ENCODE assay signal across 10 cellular contexts in genomic region chr1:169271094-169271493, GRCh38.
DNase-seq lines count a peak whose midpoint lies in the region; ATAC-seq, FAIRE-seq and TF ChIP-seq lines count a peak whose summit lies in the region.
"Had no signal": no experiment of that assay in that cellular context is flagged by ENCODE, and none has a peak within 500 bp of the region (broad histone marks: within the 10 kb centered on the region; RNA-seq: fewer than 3 reads in every experiment).

No MANE protein-coding gene starts in this region.

- in situ Hi-C loops in K562 (cut with MboI): no loop called here

- no peak overlapping the region for H3K4me3 ChIP-seq in K562
- H3K4me3 ChIP-seq in small intestine (ENCODE audit: low read depth in 1 of 2, low read length in 2 of 2): no peak overlapping the region
- H3K4me3 ChIP-seq: ovary had no signal

- peak; percentile 65 to 77 for TF ChIP-seq RAD21 in K562 (CRISPR knock-in tag; conservative IDR thresholded peaks at IDR 0.05 in 1 of 2, IDR thresholded peaks at IDR 0.05 in 1 of 2)

- H3K36me3 ChIP-seq in K562 (ENCODE audit: control insufficient read depth, insufficient read depth, low read length) (no peaks in the 10 kb centered on the region), small intestine (ENCODE audit: control insufficient read depth in 2 of 2, insufficient read depth in 2 of 2, low read length in 2 of 2) (no peaks in the 10 kb centered on the region)
- H3K36me3 ChIP-seq: ovary had no signal

- ATAC-seq in HG03354 (IDR thresholded peaks at IDR 0.05; ENCODE audit: poor library complexity, severe bottlenecking, unreplicated experiment) (peak; percentile 81), K562 (peak; percentile 81), HG02610 (IDR thresholded peaks at IDR 0.05; ENCODE audit: unreplicated experiment) (no peak), HG02642 (IDR thresholded peaks at IDR 0.05; ENCODE audit: poor library complexity, unreplicated experiment) (no peak)

- WGBS in K562 (ENCODE audit: insufficient coverage, low coverage, missing lambda C conversion rate): 8% methylated on average over 1 of the region's 1 CpG
- 19 to 58% (median 26%) methylated on average over 1 of the region's 1 CpG for WGBS in small intestine, 3 donors

- POLR2A ChIA-PET in K562 (lab: Yijun Ruan, JAX): interaction anchor here (0.8 kb wide), 1 partner anchor 25 kb away, joined by 3 read pairs; no protein-coding TSS in a partner anchor

- no peaks in the 10 kb centered on the region for H3K9me1 ChIP-seq in K562 (ENCODE audit: control insufficient read depth, insufficient read depth, low read length)

- H3K79me2 ChIP-seq in K562 (ENCODE audit: control insufficient read depth, insufficient read depth, low read length): no peaks in the 10 kb centered on the region

- no peak for TF ChIP-seq POLR2A in K562 (conservative IDR thresholded peaks at IDR 0.05)

- H3K27ac ChIP-seq in K562 (ENCODE audit: extremely low read depth, low read depth, low read length) (peak overlapping the region; percentile 58; the same call in 1 of the 3 replicates), small intestine (ENCODE audit: low read depth in 1 of 2, low read length in 1 of 2) (no peak overlapping the region)
- H3K27ac ChIP-seq: ovary had no signal

- no TSS peak for BruUV-seq in K562 (replicated peaks; lab: Mats Ljungman, UMichigan)

- H3K4me1 ChIP-seq in K562 (replicated peaks in 1 of 2; ENCODE audit: control insufficient read depth in 2 of 2, insufficient read depth in 2 of 2, low read length in 2 of 2) (peaks cover 0 to 7% of the 10 kb centered on the region in 2 experiments; a peak in 3 of 5 replicates), small intestine (ENCODE audit: control insufficient read depth in 2 of 2, insufficient read depth in 1 of 2, low read depth in 1 of 2, low read length in 1 of 2) (no peaks in the 10 kb centered on the region)

- DNase-seq in NCI-H1694 treated with DMSO at 0.1 percent for 48 hours (lab: John Stamatoyannopoulos, UW) (peak; percentile 19), NCI-H1694 (lab: John Stamatoyannopoulos, UW) (no peak), K562 (ENCODE audit: extremely low read depth in 1 of 4, low spot score in 3 of 4) (peak in 2 of 4 experiments; percentile 22 to 60), small intestine (peak; percentile 33), NAMALWA (ENCODE audit: low spot score) (no peak)
- DNase-seq: NCI-H146, ovary had no signal

- no peaks in the 10 kb centered on the region for H3K9me3 ChIP-seq in K562 (replicated peaks; ENCODE audit: control insufficient read depth, insufficient read depth, low read depth, low read length)
- H3K9me3 ChIP-seq in small intestine (ENCODE audit: control insufficient read depth, low read depth): no peaks in the 10 kb centered on the region
- H3K9me3 ChIP-seq: ovary had no signal

- FAIRE-seq in K562 (lab: Jason Lieb, UNC) (peak; percentile 78), small intestine (lab: Jason Lieb, UNC) (no peak)

- intact Hi-C loops in K562 (cut with micrococcal nuclease): no loop called here

- no peak for TF ChIP-seq EP300 in K562 (IDR thresholded peaks at IDR 0.05; ENCODE audit: low read length)

- H3K27me3 ChIP-seq in K562 (ENCODE audit: control insufficient read depth in 2 of 2, insufficient read depth in 2 of 2, low read length in 2 of 2): no peaks in the 10 kb centered on the region
- H3K27me3 ChIP-seq in small intestine (ENCODE audit: control insufficient read depth in 2 of 2, insufficient read depth in 2 of 2, low read length in 2 of 2): no peaks in the 10 kb centered on the region
- H3K27me3 ChIP-seq: ovary had no signal

- H3K4me2 ChIP-seq in K562 (ENCODE audit: insufficient read depth, low read length): no peak overlapping the region; the same call in 1 of the 2 replicates

- no peaks in the 10 kb centered on the region for H4K20me1 ChIP-seq in K562 (replicated peaks; ENCODE audit: control insufficient read depth, insufficient read depth, low read length)

- H3K9ac ChIP-seq in K562 (ENCODE audit: insufficient read depth in 1 of 2, low read depth in 2 of 2, low read length in 2 of 2): no peak overlapping the region

- peak overlapping the region; percentile 40; the same call in 1 of the 2 replicates for H2AFZ ChIP-seq in K562 (ENCODE audit: low read depth, low read length)

- CTCF ChIA-PET in K562 (lab: Yijun Ruan, JAX; ENCODE audit: low intra/inter-chr PET ratio): interaction anchor here (0.5 kb wide), 1 partner anchor 827 kb away, joined by 3 read pairs; no protein-coding TSS in a partner anchor

- peak in 2 of 3 experiments; percentile 31 to 56; a peak in 2 of 6 replicates for TF ChIP-seq CTCF in K562 (IDR thresholded peaks at IDR 0.05 in 2 of 3, conservative IDR thresholded peaks at IDR 0.05 in 1 of 3; ENCODE audit: insufficient read depth in 2 of 3, low read depth in 1 of 3, low read length in 3 of 3)

TF ChIP-seq in K562, 482 proteins besides CTCF, POLR2A, EP300 and RAD21 (continues in another document):
- TF ChIP-seq CXXC5 (CRISPR knock-in tag; IDR thresholded peaks at IDR 0.05) (peak; percentile 48; the same call in 1 of the 2 replicates), HDAC3 (IDR thresholded peaks at IDR 0.05; ENCODE audit: borderline replicate concordance, partially characterized antibody) (peak; percentile 27)
- TF ChIP-seq, protein P1, sequence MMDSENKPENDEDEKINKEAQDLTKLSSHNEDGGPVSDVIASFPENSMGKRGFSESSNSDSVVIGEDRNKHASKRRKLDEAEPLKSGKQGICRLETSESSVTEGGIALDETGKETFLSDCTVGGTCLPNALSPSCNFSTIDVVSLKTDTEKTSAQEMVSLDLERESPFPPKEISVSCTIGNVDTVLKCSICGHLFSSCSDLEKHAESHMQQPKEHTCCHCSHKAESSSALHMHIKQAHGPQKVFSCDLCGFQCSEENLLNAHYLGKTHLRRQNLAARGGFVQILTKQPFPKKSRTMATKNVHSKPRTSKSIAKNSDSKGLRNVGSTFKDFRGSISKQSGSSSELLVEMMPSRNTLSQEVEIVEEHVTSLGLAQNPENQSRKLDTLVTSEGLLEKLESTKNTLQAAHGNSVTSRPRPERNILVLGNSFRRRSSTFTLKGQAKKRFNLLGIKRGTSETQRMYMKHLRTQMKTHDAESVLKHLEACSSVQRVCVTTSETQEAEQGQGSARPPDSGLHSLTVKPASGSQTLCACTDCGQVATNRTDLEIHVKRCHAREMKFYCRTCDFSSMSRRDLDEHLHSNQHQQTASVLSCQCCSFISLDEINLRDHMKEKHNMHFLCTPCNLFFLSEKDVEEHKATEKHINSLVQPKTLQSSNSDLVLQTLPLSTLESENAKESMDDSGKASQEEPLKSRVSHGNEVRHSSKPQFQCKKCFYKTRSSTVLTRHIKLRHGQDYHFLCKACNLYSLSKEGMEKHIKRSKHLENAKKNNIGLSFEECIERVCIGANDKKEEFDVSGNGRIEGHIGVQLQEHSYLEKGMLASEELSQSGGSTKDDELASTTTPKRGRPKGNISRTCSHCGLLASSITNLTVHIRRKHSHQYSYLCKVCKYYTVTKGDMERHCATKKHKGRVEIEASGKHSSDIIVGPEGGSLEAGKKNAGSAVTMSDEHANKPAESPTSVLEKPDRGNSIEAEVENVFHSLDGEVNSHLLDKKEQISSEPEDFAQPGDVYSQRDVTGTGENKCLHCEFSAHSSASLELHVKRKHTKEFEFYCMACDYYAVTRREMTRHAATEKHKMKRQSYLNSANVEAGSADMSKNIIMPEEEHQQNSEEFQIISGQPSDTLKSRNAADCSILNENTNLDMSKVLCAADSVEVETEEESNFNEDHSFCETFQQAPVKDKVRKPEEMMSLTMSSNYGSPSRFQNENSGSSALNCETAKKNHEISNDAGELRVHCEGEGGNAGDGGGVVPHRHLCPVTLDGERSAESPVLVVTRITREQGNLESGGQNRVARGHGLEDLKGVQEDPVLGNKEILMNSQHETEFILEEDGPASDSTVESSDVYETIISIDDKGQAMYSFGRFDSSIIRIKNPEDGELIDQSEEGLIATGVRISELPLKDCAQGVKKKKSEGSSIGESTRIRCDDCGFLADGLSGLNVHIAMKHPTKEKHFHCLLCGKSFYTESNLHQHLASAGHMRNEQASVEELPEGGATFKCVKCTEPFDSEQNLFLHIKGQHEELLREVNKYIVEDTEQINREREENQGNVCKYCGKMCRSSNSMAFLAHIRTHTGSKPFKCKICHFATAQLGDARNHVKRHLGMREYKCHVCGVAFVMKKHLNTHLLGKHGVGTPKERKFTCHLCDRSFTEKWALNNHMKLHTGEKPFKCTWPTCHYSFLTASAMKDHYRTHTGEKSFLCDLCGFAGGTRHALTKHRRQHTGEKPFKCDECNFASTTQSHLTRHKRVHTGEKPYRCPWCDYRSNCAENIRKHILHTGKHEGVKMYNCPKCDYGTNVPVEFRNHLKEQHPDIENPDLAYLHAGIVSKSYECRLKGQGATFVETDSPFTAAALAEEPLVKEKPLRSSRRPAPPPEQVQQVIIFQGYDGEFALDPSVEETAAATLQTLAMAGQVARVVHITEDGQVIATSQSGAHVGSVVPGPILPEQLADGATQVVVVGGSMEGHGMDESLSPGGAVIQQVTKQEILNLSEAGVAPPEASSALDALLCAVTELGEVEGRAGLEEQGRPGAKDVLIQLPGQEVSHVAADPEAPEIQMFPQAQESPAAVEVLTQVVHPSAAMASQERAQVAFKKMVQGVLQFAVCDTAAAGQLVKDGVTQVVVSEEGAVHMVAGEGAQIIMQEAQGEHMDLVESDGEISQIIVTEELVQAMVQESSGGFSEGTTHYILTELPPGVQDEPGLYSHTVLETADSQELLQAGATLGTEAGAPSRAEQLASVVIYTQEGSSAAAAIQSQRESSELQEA (IDR thresholded peaks at IDR 0.05; ENCODE audit: low read depth): no peak
- TF ChIP-seq, protein P2, sequence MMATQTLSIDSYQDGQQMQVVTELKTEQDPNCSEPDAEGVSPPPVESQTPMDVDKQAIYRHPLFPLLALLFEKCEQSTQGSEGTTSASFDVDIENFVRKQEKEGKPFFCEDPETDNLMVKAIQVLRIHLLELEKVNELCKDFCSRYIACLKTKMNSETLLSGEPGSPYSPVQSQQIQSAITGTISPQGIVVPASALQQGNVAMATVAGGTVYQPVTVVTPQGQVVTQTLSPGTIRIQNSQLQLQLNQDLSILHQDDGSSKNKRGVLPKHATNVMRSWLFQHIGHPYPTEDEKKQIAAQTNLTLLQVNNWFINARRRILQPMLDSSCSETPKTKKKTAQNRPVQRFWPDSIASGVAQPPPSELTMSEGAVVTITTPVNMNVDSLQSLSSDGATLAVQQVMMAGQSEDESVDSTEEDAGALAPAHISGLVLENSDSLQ (IDR thresholded peaks at IDR 0.05): peak; percentile 47; the same call in 1 of the 2 replicates

Comparison
In these comparisons a context has a peak if more than half of its experiments do, and no peak if none do; other contexts are left out.
1. DNase-seq: peak in NCI-H1694 treated with DMSO at 0.1 percent for 48 hours (single experiment) and small intestine (single experiment); none in NCI-H1694 (single experiment) and NAMALWA (single experiment).
2. ATAC-seq: peak in HG03354 (single experiment) and K562 (single experiment); none in HG02610 (single experiment) and HG02642 (single experiment).